35 cellular contexts compared by ENCODE assay signal in the genomic region with DNA sequence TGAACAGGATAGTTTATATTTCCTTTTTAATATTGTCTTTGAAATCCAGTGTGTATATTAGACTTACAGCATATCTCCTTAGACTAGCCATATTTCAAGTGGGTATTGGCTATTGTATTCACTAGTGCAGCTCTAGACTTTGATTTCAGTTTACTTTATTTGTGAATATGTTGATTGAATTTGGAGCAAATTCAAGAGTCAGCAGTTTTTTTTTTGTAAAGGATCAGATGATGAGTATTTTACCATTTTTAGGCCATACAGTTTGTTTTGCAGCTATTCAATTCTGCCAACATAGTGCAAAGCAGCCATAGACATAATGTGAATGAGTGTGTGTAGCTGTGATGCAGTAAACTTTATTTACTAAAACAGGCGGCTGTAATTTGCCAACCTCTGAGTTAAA. TPM values are rescaled to one million over a fixed set of nuclear protein-coding genes. Genes with fewer than 3 reads are reported as not detected.
"Had no signal": no experiment of that assay in that cellular context is flagged by ENCODE, and none has a peak within 500 bp of the region (broad histone marks: within the 10 kb centered on the region; RNA-seq: fewer than 3 reads in every experiment).

No MANE protein-coding gene starts in this region.

- H3K27me3 ChIP-seq: ascending aorta, brain microvascular endothelial cell, dorsolateral prefrontal cortex, esophagus muscularis mucosa, foreskin keratinocyte, gastrocnemius medialis, heart left ventricle had no signal

- H3K36me3 ChIP-seq: ascending aorta, brain microvascular endothelial cell, esophagus muscularis mucosa, gastrocnemius medialis, heart left ventricle, WERI-Rb-1 had no signal

- H3K36me3 Mint-ChIP-seq: activated CD8-positive, alpha-beta memory T cell treated with anti-CD3 and anti-CD28 coated beads, Interleukin-2, amount 10 ng/mL, durations not matched to agents 7 days and 5 days; activated naive CD4-positive, alpha-beta T cell treated with anti-CD3 and anti-CD28 coated beads, Interleukin-2, amount 50 U/mL, for 24 hours; activated naive CD8-positive, alpha-beta T cell treated with anti-CD3 and anti-CD28 coated beads for 36 hours had no signal

- H3K4me1 Mint-ChIP-seq: activated B cell treated with CpG ODN at 0.5 μM for 24 hours; activated CD8-positive, alpha-beta memory T cell treated with anti-CD3 and anti-CD28 coated beads, Interleukin-2, amount 10 ng/mL, durations not matched to agents 7 days and 5 days; activated naive CD4-positive, alpha-beta T cell treated with anti-CD3 and anti-CD28 coated beads, Interleukin-2, amount 50 U/mL, for 24 hours had no signal

- DNase-seq: activated B cell treated with CpG ODN at 0.5 μM for 24 hours; activated CD4-positive, alpha-beta T cell treated with anti-CD3 and anti-CD28 coated beads for 48 hours; activated CD4-positive, alpha-beta T cell treated with anti-CD3 and anti-CD28 coated beads, Interleukin-2, amount 50 U/mL, for 1 hour; activated CD4-positive, alpha-beta T cell treated with anti-CD3 and anti-CD28 coated beads, Interleukin-2, amount 50 U/mL, for 48 hours; activated CD8-positive, alpha-beta memory T cell treated with anti-CD3 and anti-CD28 coated beads, Interleukin-2, amount 10 ng/mL, durations not matched to agents 7 days and 5 days; activated CD8-positive, alpha-beta memory T cell treated with anti-CD3 and anti-CD28 coated beads, Interleukin-2, amount 50 U/mL, for 4 hours; activated CD8-positive, alpha-beta T cell treated with anti-CD3 and anti-CD28 coated beads for 36 hours; activated effector memory CD4-positive, alpha-beta T cell treated with anti-CD3 and anti-CD28 coated beads, Interleukin-2, amount 50 U/mL, for 16 hours; activated naive CD4-positive, alpha-beta T cell treated with anti-CD3 and anti-CD28 coated beads for 36 hours; activated naive CD8-positive, alpha-beta T cell treated with anti-CD3 and anti-CD28 coated beads for 36 hours; activated T-cell treated with anti-CD3 and anti-CD28 coated beads, Interleukin-2, amount 50 U/mL, for 1 hour; activated T-cell treated with anti-CD3 and anti-CD28 coated beads, Interleukin-2, amount 50 U/mL, for 48 hours; dorsolateral prefrontal cortex; effector memory CD4-positive, alpha-beta T cell; endodermal cell; erythroblast; gastrocnemius medialis; glutamatergic neuron; heart left ventricle; T1000; WERI-Rb-1 had no signal

- H3K27ac Mint-ChIP-seq: activated B cell treated with CpG ODN at 0.5 μM for 24 hours; activated CD8-positive, alpha-beta memory T cell treated with anti-CD3 and anti-CD28 coated beads, Interleukin-2, amount 10 ng/mL, durations not matched to agents 7 days and 5 days; activated CD8-positive, alpha-beta T cell treated with anti-CD3 and anti-CD28 coated beads for 36 hours; activated naive CD4-positive, alpha-beta T cell treated with anti-CD3 and anti-CD28 coated beads for 36 hours; activated naive CD4-positive, alpha-beta T cell treated with anti-CD3 and anti-CD28 coated beads, Interleukin-2, amount 50 U/mL, for 24 hours; activated naive CD8-positive, alpha-beta T cell treated with anti-CD3 and anti-CD28 coated beads for 36 hours; activated T-helper 1 cell treated with anti-CD3 and anti-CD28 coated beads, Interleukin-12 subunit alpha, Interleukin-12 subunit beta, Interleukin-2, Interleukin-4 antibody, amounts not matched to agents 30 ng/mL and 10 ng/mL and 1 ng/mL, durations not matched to agents 14 hours and 24 hours and 36 hours; activated T-helper 2 cell treated with anti-CD3 and anti-CD28 coated beads, Interferon-gamma antibody, Interleukin-2, Interleukin-4, amounts not matched to agents 10 μg/mL and 5 μg/mL and 100 μg/mL, durations not matched to agents 14 hours and 24 hours and 36 hours; dendritic cell treated with granulocyte-macrophage colony-stimulating factor and Interleukin-4, amounts not matched to agents 40 ng/mL and 50 ng/mL, for 4 days; endodermal cell; T-helper 1 cell treated with Interleukin-12 subunit alpha and Interleukin-12 subunit beta and Interleukin-4 antibody, amounts not matched to agents 30 μg/mL and 1 μg/mL, for 36 hours; T-helper 2 cell treated with Interferon-gamma antibody and Interleukin-4, amounts not matched to agents 5 μg/mL and 100 μg/mL, for 36 hours had no signal

- H3K4me1 ChIP-seq: ascending aorta, esophagus muscularis mucosa, gastrocnemius medialis, heart left ventricle had no signal

- H3K9me3 ChIP-seq: ascending aorta, esophagus muscularis mucosa, gastrocnemius medialis, heart left ventricle had no signal

- ATAC-seq: activated CD4-positive, CD25-positive, alpha-beta regulatory T cell treated with anti-CD3 and anti-CD28 coated beads, Interleukin-2, amount 50 U/mL, for 24 hours; activated CD8-positive, alpha-beta memory T cell treated with anti-CD3 and anti-CD28 coated beads, Interleukin-2, amount 10 ng/mL, durations not matched to agents 7 days and 5 days; activated CD8-positive, alpha-beta T cell treated with anti-CD3 and anti-CD28 coated beads for 36 hours; gastrocnemius medialis; heart left ventricle had no signal

- FAIRE-seq: bronchial epithelial cell had no signal

- H3K4me3 Mint-ChIP-seq: activated B cell treated with CpG ODN at 0.5 μM for 24 hours; activated CD8-positive, alpha-beta memory T cell treated with anti-CD3 and anti-CD28 coated beads, Interleukin-2, amount 10 ng/mL, durations not matched to agents 7 days and 5 days; activated CD8-positive, alpha-beta T cell treated with anti-CD3 and anti-CD28 coated beads for 36 hours; activated naive CD4-positive, alpha-beta T cell treated with anti-CD3 and anti-CD28 coated beads for 36 hours; activated naive CD4-positive, alpha-beta T cell treated with anti-CD3 and anti-CD28 coated beads, Interleukin-2, amount 50 U/mL, for 24 hours; activated naive CD8-positive, alpha-beta T cell treated with anti-CD3 and anti-CD28 coated beads for 36 hours; activated T-helper 1 cell treated with anti-CD3 and anti-CD28 coated beads, Interleukin-12 subunit alpha, Interleukin-12 subunit beta, Interleukin-2, Interleukin-4 antibody, amounts not matched to agents 30 ng/mL and 10 ng/mL and 1 ng/mL, durations not matched to agents 14 hours and 24 hours and 36 hours; central memory CD8-positive, alpha-beta T cell; dendritic cell treated with granulocyte-macrophage colony-stimulating factor and Interleukin-4, amounts not matched to agents 40 ng/mL and 50 ng/mL, for 4 days; endodermal cell; T-helper 1 cell treated with Interleukin-12 subunit alpha and Interleukin-12 subunit beta and Interleukin-4 antibody, amounts not matched to agents 30 μg/mL and 1 μg/mL, for 36 hours; T-helper 2 cell treated with Interferon-gamma antibody and Interleukin-4, amounts not matched to agents 5 μg/mL and 100 μg/mL, for 36 hours had no signal

- H3K27me3 Mint-ChIP-seq: activated B cell treated with CpG ODN at 0.5 μM for 24 hours; activated CD8-positive, alpha-beta memory T cell treated with anti-CD3 and anti-CD28 coated beads, Interleukin-2, amount 10 ng/mL, durations not matched to agents 7 days and 5 days; activated CD8-positive, alpha-beta T cell treated with anti-CD3 and anti-CD28 coated beads for 36 hours; activated naive CD4-positive, alpha-beta T cell treated with anti-CD3 and anti-CD28 coated beads, Interleukin-2, amount 50 U/mL, for 24 hours; activated naive CD8-positive, alpha-beta T cell treated with anti-CD3 and anti-CD28 coated beads for 36 hours; central memory CD8-positive, alpha-beta T cell; dendritic cell treated with granulocyte-macrophage colony-stimulating factor and Interleukin-4, amounts not matched to agents 40 ng/mL and 50 ng/mL, for 4 days had no signal

- H3K27ac ChIP-seq: ascending aorta, brain microvascular endothelial cell, coronary artery, dorsolateral prefrontal cortex, esophagus muscularis mucosa, foreskin keratinocyte, gastrocnemius medialis, heart left ventricle, WERI-Rb-1 had no signal

- H3K9me3 Mint-ChIP-seq: activated B cell treated with CpG ODN at 0.5 μM for 24 hours; activated CD8-positive, alpha-beta T cell treated with anti-CD3 and anti-CD28 coated beads for 36 hours; activated naive CD4-positive, alpha-beta T cell treated with anti-CD3 and anti-CD28 coated beads for 36 hours; activated naive CD4-positive, alpha-beta T cell treated with anti-CD3 and anti-CD28 coated beads, Interleukin-2, amount 50 U/mL, for 24 hours; activated naive CD8-positive, alpha-beta T cell treated with anti-CD3 and anti-CD28 coated beads for 36 hours; activated T-helper 1 cell treated with anti-CD3 and anti-CD28 coated beads, Interleukin-12 subunit alpha, Interleukin-12 subunit beta, Interleukin-2, Interleukin-4 antibody, amounts not matched to agents 30 ng/mL and 10 ng/mL and 1 ng/mL, durations not matched to agents 14 hours and 24 hours and 36 hours; activated T-helper 2 cell treated with anti-CD3 and anti-CD28 coated beads, Interferon-gamma antibody, Interleukin-2, Interleukin-4, amounts not matched to agents 10 μg/mL and 5 μg/mL and 100 μg/mL, durations not matched to agents 14 hours and 24 hours and 36 hours; central memory CD8-positive, alpha-beta T cell; dendritic cell treated with granulocyte-macrophage colony-stimulating factor and Interleukin-4, amounts not matched to agents 40 ng/mL and 50 ng/mL, for 4 days; T-helper 1 cell treated with Interleukin-12 subunit alpha and Interleukin-12 subunit beta and Interleukin-4 antibody, amounts not matched to agents 30 μg/mL and 1 μg/mL, for 36 hours; T-helper 2 cell treated with Interferon-gamma antibody and Interleukin-4, amounts not matched to agents 5 μg/mL and 100 μg/mL, for 36 hours had no signal

- H3K4me3 ChIP-seq: ascending aorta, coronary artery, dorsolateral prefrontal cortex, esophagus muscularis mucosa, gastrocnemius medialis, heart left ventricle had no signal

RNA-seq across cellular contexts. Expression of a gene that starts 4.6 kb away (rescaled TPM):
- total RNA-seq: activated naive CD4-positive, alpha-beta T cell treated with anti-CD3 and anti-CD28 coated beads for 36 hours; activated naive CD8-positive, alpha-beta T cell treated with anti-CD3 and anti-CD28 coated beads for 36 hours; activated T-helper 1 cell treated with anti-CD3 and anti-CD28 coated beads, Interleukin-12 subunit alpha, Interleukin-12 subunit beta, Interleukin-2, Interleukin-4 antibody, amounts not matched to agents 30 ng/mL and 10 ng/mL and 1 ng/mL, durations not matched to agents 14 hours and 24 hours and 36 hours; foreskin keratinocyte had no signal
